Comparison of ENCODE assay signal across 26 cellular contexts in the genomic region with DNA sequence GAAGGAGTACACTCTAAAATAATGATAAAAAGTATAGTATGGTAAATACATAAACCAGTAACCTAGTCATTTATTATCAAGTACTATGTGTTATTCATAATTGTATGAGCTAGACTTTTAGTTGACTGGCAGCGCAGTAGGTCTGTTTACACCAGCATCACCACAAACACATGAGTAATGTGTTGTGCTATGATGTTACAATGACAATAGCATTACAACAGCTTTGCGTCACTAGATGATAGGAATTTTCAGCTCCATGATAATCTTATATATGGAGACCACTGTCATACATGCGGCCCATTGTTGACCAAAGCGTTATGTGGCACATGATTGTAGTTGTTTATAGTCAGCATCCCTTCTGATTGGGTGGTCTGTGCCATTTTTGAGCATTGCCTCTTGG.
"Had no signal": no experiment of that assay in that cellular context is flagged by ENCODE, and none has a peak within 500 bp of the region (broad histone marks: within the 10 kb centered on the region; RNA-seq: fewer than 3 reads in every experiment).

No MANE protein-coding gene starts in this region.

- H3K4me1 ChIP-seq: pancreas, uterus had no signal

- H3K4me3 Mint-ChIP-seq: effector memory CD8-positive, alpha-beta T cell; immature natural killer cell; naive thymus-derived CD8-positive, alpha-beta T cell; nephron progenitor cell; stimulated activated effector memory CD8-positive, alpha-beta T cell treated with anti-CD3 and anti-CD28 coated beads, Interleukin-12 subunit alpha, Interleukin-12 subunit beta, amount 100 ng/mL, for 72 hours; type B pancreatic cell had no signal

- H3K36me3 ChIP-seq: esophagus squamous epithelium, lower lobe of right lung, pancreas, right lobe of liver, stomach, thyroid gland, uterus had no signal

- H3K27me3 Mint-ChIP-seq: type B pancreatic cell had no signal

- H3K9me3 ChIP-seq: esophagus squamous epithelium, lower lobe of right lung, pancreas, right lobe of liver, stomach, thyroid gland, uterus had no signal

- DNase-seq: cortex of kidney; effector memory CD8-positive, alpha-beta T cell; erythroblast; esophagus squamous epithelium; foreskin melanocyte; hypothalamus; immature natural killer cell; islet precursor cell; kidney glomerular epithelial cell; left ventricle myocardium superior; lower lobe of right lung; naive thymus-derived CD8-positive, alpha-beta T cell; nephron progenitor cell; pancreas; retina; right lobe of liver; small intestine; stimulated activated CD4-positive, alpha-beta T cell treated with anti-CD3 and anti-CD28 coated beads, Interleukin-12 subunit alpha, Interleukin-12 subunit beta, amount 100 ng/mL, for 4 hours; stimulated activated CD4-positive, alpha-beta T cell treated with anti-CD3 and anti-CD28 coated beads, Interleukin-1b, Interleukin-23, amount 100 ng/mL, for 48 hours; stimulated activated CD4-positive, alpha-beta T cell treated with anti-CD3 and anti-CD28 coated beads, Interleukin-4, amount 100 ng/mL, for 1 hour; stimulated activated naive CD4-positive, alpha-beta T cell treated with Interleukin-2 at 50 U/mL for 16 hours; stomach; thyroid gland; uterus had no signal

- H3K27me3 ChIP-seq: pancreas, right lobe of liver, uterus had no signal

- H3K36me3 Mint-ChIP-seq: immature natural killer cell; naive thymus-derived CD8-positive, alpha-beta T cell; stimulated activated effector memory CD8-positive, alpha-beta T cell treated with anti-CD3 and anti-CD28 coated beads, Interleukin-12 subunit alpha, Interleukin-12 subunit beta, amount 100 ng/mL, for 72 hours; type B pancreatic cell had no signal

- H3K27ac Mint-ChIP-seq: effector memory CD8-positive, alpha-beta T cell; immature natural killer cell; naive thymus-derived CD8-positive, alpha-beta T cell; nephron progenitor cell; stimulated activated effector memory CD8-positive, alpha-beta T cell treated with anti-CD3 and anti-CD28 coated beads, Interleukin-12 subunit alpha, Interleukin-12 subunit beta, amount 100 ng/mL, for 72 hours; type B pancreatic cell had no signal

- H3K4me3 ChIP-seq: esophagus squamous epithelium, lower lobe of right lung, pancreas, right lobe of liver, stomach, thyroid gland, uterus had no signal

- H3K27ac ChIP-seq: esophagus squamous epithelium, lower lobe of right lung, pancreas, right lobe of liver, stomach, thyroid gland, uterus had no signal

- ATAC-seq: effector memory CD8-positive, alpha-beta T cell; left ventricle myocardium superior; lower lobe of right lung; naive thymus-derived CD8-positive, alpha-beta T cell; pancreas; right lobe of liver; stimulated activated effector memory CD8-positive, alpha-beta T cell treated with anti-CD3 and anti-CD28 coated beads, Interleukin-12 subunit alpha, Interleukin-12 subunit beta, amount 100 ng/mL, for 72 hours had no signal
